In the genomic region with DNA sequence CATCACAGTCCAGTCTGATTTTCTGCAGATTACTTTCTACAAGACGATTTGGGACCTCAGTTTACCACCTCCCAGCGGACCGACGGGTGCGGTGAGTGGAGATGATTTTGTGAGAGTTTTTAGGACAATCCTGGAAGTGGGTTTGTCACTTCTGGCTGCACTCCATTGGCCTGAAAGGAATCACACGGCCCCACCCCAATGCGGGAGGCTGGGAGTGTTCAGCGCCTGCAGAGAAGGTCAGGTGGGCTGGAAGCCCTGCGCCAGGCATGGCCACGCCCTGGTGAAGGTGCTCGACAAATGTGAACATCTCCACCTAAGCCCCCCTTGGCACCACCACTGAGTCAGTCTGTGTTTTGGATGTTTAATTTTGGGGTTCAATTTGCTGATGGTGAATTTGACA, we compare ENCODE assay signal across 17 cellular contexts.
A peak's percentile ranks its signal among the peaks of the same experiment; 100 is the strongest.
DNase-seq lines count a peak whose midpoint lies in the region; ATAC-seq and TF ChIP-seq lines count a peak whose summit lies in the region.
"Had no signal": no experiment of that assay in that cellular context is flagged by ENCODE, and none has a peak within 500 bp of the region (broad histone marks: within the 10 kb centered on the region; RNA-seq: fewer than 3 reads in every experiment).

No MANE protein-coding gene starts in this region.

- no peak overlapping the region for H3K4me3 Mint-ChIP-seq in activated CD4-positive, alpha-beta memory T cell treated with anti-CD3 and anti-CD28 coated beads, Interleukin-2, amount 10 ng/mL, durations not matched to agents 7 days and 5 days
- H3K4me3 Mint-ChIP-seq: CD14-positive monocyte; CD4-positive, alpha-beta memory T cell had no signal

- TF ChIP-seq EP300 in sigmoid colon (IDR thresholded peaks at IDR 0.05): no peak

- H3K9me3 ChIP-seq in upper lobe of right lung: no peaks in the 10 kb centered on the region
- no peaks in the 10 kb centered on the region for H3K9me3 ChIP-seq in sigmoid colon
- no peaks in the 10 kb centered on the region for H3K9me3 ChIP-seq in hepatocyte (ENCODE audit: low read depth)
- H3K9me3 ChIP-seq: BLaER1, HAP-1 had no signal

- WGBS in sigmoid colon, 2 donors: 56 to 84% methylated on average over 11 of the region's 11 CpGs
- 89% methylated on average over 11 of the region's 11 CpGs for WGBS in hepatocyte (ENCODE audit: low lambda C conversion rate, missing lambda C conversion rate)

- ATAC-seq in upper lobe of right lung: no peak

- no peak overlapping the region for H3K27ac ChIP-seq in upper lobe of right lung
- no peak overlapping the region for H3K27ac ChIP-seq in sigmoid colon
- no peak overlapping the region for H3K27ac ChIP-seq in hepatocyte
- H3K27ac ChIP-seq: BLaER1, HL-60 had no signal

- H3K9me2 ChIP-seq in hepatocyte (replicated peaks; ENCODE audit: insufficient read depth): no peaks in the 10 kb centered on the region

- TF ChIP-seq POLR2A in sigmoid colon (IDR thresholded peaks at IDR 0.05): no peak

- H3K4me3 ChIP-seq in fibroblast of villous mesenchyme (ENCODE audit: low read depth, low read length) (peak overlapping the region; percentile 31), upper lobe of right lung (peak overlapping the region; percentile 1), sigmoid colon (no peak overlapping the region), hepatocyte (no peak overlapping the region)
- H3K4me3 ChIP-seq: BLaER1, HAP-1 had no signal

- no peaks in the 10 kb centered on the region for H3K9me3 Mint-ChIP-seq in activated CD4-positive, alpha-beta memory T cell treated with anti-CD3 and anti-CD28 coated beads, Interleukin-2, amount 10 ng/mL, durations not matched to agents 7 days and 5 days

- H3K4me1 ChIP-seq in upper lobe of right lung (no peaks in the 10 kb centered on the region), sigmoid colon (no peaks in the 10 kb centered on the region), hepatocyte (ENCODE audit: insufficient read depth) (no peaks in the 10 kb centered on the region)
- H3K4me1 ChIP-seq: HAP-1 had no signal

- DNase-seq in HCEC 1CT (peak; percentile 5), SW480 (ENCODE audit: low spot score) (peak; percentile 39), fibroblast of villous mesenchyme (ENCODE audit: low read depth) (no peak), upper lobe of right lung (no peak), sigmoid colon (no peak), hepatocyte (ENCODE audit: low spot score) (no peak)
- no peak for DNase-seq in activated CD4-positive, alpha-beta memory T cell treated with anti-CD3 and anti-CD28 coated beads, Interleukin-2, amount 10 ng/mL, durations not matched to agents 7 days and 5 days
- DNase-seq: 8988T; CD4-positive, alpha-beta memory T cell; DMS153; DMS79; GF-D8; IMR-90 had no signal

- H3K36me3 Mint-ChIP-seq in activated CD4-positive, alpha-beta memory T cell treated with anti-CD3 and anti-CD28 coated beads, Interleukin-2, amount 10 ng/mL, durations not matched to agents 7 days and 5 days (ENCODE audit: low read depth): no peaks in the 10 kb centered on the region
- H3K36me3 Mint-ChIP-seq: CD14-positive monocyte; CD4-positive, alpha-beta memory T cell had no signal

- no peaks in the 10 kb centered on the region for H3K4me1 Mint-ChIP-seq in activated CD4-positive, alpha-beta memory T cell treated with anti-CD3 and anti-CD28 coated beads, Interleukin-2, amount 10 ng/mL, durations not matched to agents 7 days and 5 days

- H4K20me1 ChIP-seq in hepatocyte (ENCODE audit: insufficient read depth, poor library complexity, severe bottlenecking): no peaks in the 10 kb centered on the region
- H4K20me1 ChIP-seq: BLaER1 had no signal

- peaks cover 1% of the 10 kb centered on the region for H3K27me3 Mint-ChIP-seq in activated CD4-positive, alpha-beta memory T cell treated with anti-CD3 and anti-CD28 coated beads, Interleukin-2, amount 10 ng/mL, durations not matched to agents 7 days and 5 days

- CTCF ChIA-PET in activated CD4-positive, alpha-beta memory T cell treated with anti-CD3 and anti-CD28 coated beads, Interleukin-2, amount 10 ng/mL, durations not matched to agents 7 days and 5 days (lab: Charles Lee): interaction anchor here (0.9 to 1.1 kb wide), 2 partner anchors 9 to 141 kb away, joined by 3 read pairs; no protein-coding TSS in a partner anchor

- POLR2A ChIA-PET in activated CD4-positive, alpha-beta memory T cell treated with anti-CD3 and anti-CD28 coated beads, Interleukin-2, amount 10 ng/mL, durations not matched to agents 7 days and 5 days (lab: Charles Lee): no interaction called here

- intact Hi-C loops in upper lobe of right lung (cut with DNase I): no loop called here
- intact Hi-C loops in sigmoid colon (cut with DNase I): no loop called here

- H2AFZ ChIP-seq in hepatocyte: no peak overlapping the region

- H3K27me3 ChIP-seq in upper lobe of right lung (no peaks in the 10 kb centered on the region), sigmoid colon (no peaks in the 10 kb centered on the region), hepatocyte (no peaks in the 10 kb centered on the region)
- H3K27me3 ChIP-seq: BLaER1 had no signal

- no peak overlapping the region for H3K27ac Mint-ChIP-seq in activated CD4-positive, alpha-beta memory T cell treated with anti-CD3 and anti-CD28 coated beads, Interleukin-2, amount 10 ng/mL, durations not matched to agents 7 days and 5 days
- H3K27ac Mint-ChIP-seq: CD14-positive monocyte; CD4-positive, alpha-beta memory T cell had no signal

- H3K36me3 ChIP-seq in upper lobe of right lung: no peaks in the 10 kb centered on the region
- no peaks in the 10 kb centered on the region for H3K36me3 ChIP-seq in sigmoid colon
- no peaks in the 10 kb centered on the region for H3K36me3 ChIP-seq in hepatocyte (replicated peaks; ENCODE audit: insufficient read depth, low read depth)
- H3K36me3 ChIP-seq: BLaER1, HAP-1 had no signal

- H3K4me2 ChIP-seq in hepatocyte: no peak overlapping the region
- H3K4me2 ChIP-seq: BLaER1 had no signal

- H3K79me2 ChIP-seq in hepatocyte: no peaks in the 10 kb centered on the region

- no peak for TF ChIP-seq CTCF in fibroblast of villous mesenchyme (IDR thresholded peaks at IDR 0.05; ENCODE audit: insufficient read depth, low read depth, low read length)
- TF ChIP-seq CTCF in upper lobe of right lung (IDR thresholded peaks at IDR 0.05): no peak
- TF ChIP-seq CTCF in sigmoid colon (IDR thresholded peaks at IDR 0.05): no peak
- no peak for TF ChIP-seq CTCF in hepatocyte (IDR thresholded peaks at IDR 0.05; ENCODE audit: poor library complexity)

Comparison
In these comparisons a context has a peak if more than half of its experiments do, and no peak if none do; other contexts are left out.
1. DNase-seq: peak in HCEC 1CT (single experiment) and SW480 (single experiment); none in fibroblast of villous mesenchyme (single experiment), upper lobe of right lung (single experiment), sigmoid colon (single experiment), hepatocyte (single experiment) and activated CD4-positive, alpha-beta memory T cell treated with anti-CD3 and anti-CD28 coated beads, Interleukin-2, amount 10 ng/mL, durations not matched to agents 7 days and 5 days (single experiment).
2. H3K4me3 ChIP-seq: peak in fibroblast of villous mesenchyme (single experiment) and upper lobe of right lung (single experiment); none in sigmoid colon (0 of 4) and hepatocyte (single experiment).